1 cellular context compared by ENCODE assay signal in the genomic region with DNA sequence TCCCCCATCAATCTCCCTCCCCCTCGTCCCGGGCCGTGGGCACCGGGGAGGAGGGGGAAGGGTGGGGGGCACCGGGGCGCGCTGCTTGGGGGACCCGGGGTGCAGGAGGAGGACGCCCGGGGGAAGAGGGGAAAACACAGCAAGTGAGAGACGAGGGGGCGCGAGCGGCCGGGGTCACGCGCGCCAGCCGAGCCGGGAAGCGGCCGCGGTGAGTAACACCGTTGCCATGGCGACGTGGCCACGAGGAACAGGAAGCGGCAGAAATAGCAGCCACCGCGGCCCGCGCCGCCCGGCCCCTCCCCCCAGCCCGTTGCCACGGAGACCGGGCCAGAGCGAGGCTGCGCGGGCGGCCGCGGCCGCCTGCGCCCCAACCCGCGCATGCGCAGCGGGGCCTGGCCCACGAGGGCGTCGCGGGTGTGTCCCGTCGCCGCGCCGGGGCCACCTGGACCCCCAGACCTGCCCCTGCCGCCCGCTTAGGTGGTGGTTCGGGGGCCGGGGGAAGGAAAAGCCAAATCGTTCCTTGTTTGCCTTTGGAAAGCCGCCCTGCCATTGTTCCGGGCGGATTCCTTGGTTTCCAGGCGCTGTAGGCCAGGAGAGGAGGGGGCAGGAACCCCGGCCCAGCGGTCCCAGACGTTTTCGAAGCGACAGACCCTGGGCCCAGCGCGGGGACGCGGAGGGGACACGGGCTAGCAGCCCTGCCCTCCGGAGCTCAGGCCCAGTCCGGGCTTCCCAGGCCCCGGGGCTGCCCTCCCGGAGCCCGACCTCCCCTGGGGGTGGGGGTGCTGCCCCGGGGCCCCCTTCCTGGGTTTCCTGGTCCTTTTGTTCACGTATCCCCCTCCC.
TF ChIP-seq lines count a peak whose summit lies in the region.

No MANE protein-coding gene starts in this region.

TF ChIP-seq in K562, 482 proteins besides CTCF, POLR2A, EP300 and RAD21 (continued from another document and continues in another):
- TF ChIP-seq, protein P1, sequence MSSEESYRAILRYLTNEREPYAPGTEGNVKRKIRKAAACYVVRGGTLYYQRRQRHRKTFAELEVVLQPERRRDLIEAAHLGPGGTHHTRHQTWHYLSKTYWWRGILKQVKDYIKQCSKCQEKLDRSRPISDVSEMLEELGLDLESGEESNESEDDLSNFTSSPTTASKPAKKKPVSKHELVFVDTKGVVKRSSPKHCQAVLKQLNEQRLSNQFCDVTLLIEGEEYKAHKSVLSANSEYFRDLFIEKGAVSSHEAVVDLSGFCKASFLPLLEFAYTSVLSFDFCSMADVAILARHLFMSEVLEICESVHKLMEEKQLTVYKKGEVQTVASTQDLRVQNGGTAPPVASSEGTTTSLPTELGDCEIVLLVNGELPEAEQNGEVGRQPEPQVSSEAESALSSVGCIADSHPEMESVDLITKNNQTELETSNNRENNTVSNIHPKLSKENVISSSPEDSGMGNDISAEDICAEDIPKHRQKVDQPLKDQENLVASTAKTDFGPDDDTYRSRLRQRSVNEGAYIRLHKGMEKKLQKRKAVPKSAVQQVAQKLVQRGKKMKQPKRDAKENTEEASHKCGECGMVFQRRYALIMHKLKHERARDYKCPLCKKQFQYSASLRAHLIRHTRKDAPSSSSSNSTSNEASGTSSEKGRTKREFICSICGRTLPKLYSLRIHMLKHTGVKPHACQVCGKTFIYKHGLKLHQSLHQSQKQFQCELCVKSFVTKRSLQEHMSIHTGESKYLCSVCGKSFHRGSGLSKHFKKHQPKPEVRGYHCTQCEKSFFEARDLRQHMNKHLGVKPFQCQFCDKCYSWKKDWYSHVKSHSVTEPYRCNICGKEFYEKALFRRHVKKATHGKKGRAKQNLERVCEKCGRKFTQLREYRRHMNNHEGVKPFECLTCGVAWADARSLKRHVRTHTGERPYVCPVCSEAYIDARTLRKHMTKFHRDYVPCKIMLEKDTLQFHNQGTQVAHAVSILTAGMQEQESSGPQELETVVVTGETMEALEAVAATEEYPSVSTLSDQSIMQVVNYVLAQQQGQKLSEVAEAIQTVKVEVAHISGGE (CRISPR knock-in tag; IDR thresholded peaks at IDR 0.05): peak in 2 of 3 experiments; percentile 66 to 96; a peak in 3 of 6 replicates
- 0 out of 2 replicates have a peak, but pooled peaks have one; percentile 24 for TF ChIP-seq E2F3 (CRISPR knock-in tag; IDR thresholded peaks at IDR 0.05)
- TF ChIP-seq, protein P2, sequence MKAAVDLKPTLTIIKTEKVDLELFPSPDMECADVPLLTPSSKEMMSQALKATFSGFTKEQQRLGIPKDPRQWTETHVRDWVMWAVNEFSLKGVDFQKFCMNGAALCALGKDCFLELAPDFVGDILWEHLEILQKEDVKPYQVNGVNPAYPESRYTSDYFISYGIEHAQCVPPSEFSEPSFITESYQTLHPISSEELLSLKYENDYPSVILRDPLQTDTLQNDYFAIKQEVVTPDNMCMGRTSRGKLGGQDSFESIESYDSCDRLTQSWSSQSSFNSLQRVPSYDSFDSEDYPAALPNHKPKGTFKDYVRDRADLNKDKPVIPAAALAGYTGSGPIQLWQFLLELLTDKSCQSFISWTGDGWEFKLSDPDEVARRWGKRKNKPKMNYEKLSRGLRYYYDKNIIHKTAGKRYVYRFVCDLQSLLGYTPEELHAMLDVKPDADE (conservative IDR thresholded peaks at IDR 0.05; ENCODE audit: control insufficient read depth, low read depth, low read length): 0 out of 2 replicates have a peak, but pooled peaks have one; percentile 62
- TF ChIP-seq JUNB (CRISPR knock-in tag; conservative IDR thresholded peaks at IDR 0.05): 0 out of 2 replicates have a peak, but pooled peaks have one; percentile 10
- TF ChIP-seq, protein P3, sequence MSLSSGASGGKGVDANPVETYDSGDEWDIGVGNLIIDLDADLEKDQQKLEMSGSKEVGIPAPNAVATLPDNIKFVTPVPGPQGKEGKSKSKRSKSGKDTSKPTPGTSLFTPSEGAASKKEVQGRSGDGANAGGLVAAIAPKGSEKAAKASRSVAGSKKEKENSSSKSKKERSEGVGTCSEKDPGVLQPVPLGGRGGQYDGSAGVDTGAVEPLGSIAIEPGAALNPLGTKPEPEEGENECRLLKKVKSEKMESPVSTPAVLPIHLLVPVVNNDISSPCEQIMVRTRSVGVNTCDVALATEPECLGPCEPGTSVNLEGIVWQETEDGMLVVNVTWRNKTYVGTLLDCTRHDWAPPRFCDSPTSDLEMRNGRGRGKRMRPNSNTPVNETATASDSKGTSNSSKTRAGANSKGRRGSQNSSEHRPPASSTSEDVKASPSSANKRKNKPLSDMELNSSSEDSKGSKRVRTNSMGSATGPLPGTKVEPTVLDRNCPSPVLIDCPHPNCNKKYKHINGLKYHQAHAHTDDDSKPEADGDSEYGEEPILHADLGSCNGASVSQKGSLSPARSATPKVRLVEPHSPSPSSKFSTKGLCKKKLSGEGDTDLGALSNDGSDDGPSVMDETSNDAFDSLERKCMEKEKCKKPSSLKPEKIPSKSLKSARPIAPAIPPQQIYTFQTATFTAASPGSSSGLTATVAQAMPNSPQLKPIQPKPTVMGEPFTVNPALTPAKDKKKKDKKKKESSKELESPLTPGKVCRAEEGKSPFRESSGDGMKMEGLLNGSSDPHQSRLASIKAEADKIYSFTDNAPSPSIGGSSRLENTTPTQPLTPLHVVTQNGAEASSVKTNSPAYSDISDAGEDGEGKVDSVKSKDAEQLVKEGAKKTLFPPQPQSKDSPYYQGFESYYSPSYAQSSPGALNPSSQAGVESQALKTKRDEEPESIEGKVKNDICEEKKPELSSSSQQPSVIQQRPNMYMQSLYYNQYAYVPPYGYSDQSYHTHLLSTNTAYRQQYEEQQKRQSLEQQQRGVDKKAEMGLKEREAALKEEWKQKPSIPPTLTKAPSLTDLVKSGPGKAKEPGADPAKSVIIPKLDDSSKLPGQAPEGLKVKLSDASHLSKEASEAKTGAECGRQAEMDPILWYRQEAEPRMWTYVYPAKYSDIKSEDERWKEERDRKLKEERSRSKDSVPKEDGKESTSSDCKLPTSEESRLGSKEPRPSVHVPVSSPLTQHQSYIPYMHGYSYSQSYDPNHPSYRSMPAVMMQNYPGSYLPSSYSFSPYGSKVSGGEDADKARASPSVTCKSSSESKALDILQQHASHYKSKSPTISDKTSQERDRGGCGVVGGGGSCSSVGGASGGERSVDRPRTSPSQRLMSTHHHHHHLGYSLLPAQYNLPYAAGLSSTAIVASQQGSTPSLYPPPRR (CRISPR knock-in tag; IDR thresholded peaks at IDR 0.05; ENCODE audit: borderline replicate concordance): no peak
- TF ChIP-seq SAP30 (IDR thresholded peaks at IDR 0.05; ENCODE audit: borderline replicate concordance, insufficient read depth, low read depth, low read length, poor library complexity, severe bottlenecking): peak; percentile 39
- TF ChIP-seq CSDE1 (IDR thresholded peaks at IDR 0.05): peak in 1 of 2 experiments; percentile 91; a peak in 2 of 4 replicates
- TF ChIP-seq, protein P4, sequence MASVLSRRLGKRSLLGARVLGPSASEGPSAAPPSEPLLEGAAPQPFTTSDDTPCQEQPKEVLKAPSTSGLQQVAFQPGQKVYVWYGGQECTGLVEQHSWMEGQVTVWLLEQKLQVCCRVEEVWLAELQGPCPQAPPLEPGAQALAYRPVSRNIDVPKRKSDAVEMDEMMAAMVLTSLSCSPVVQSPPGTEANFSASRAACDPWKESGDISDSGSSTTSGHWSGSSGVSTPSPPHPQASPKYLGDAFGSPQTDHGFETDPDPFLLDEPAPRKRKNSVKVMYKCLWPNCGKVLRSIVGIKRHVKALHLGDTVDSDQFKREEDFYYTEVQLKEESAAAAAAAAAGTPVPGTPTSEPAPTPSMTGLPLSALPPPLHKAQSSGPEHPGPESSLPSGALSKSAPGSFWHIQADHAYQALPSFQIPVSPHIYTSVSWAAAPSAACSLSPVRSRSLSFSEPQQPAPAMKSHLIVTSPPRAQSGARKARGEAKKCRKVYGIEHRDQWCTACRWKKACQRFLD (CRISPR knock-in tag; IDR thresholded peaks at IDR 0.05): peak; percentile 51
- peak; percentile 72 for TF ChIP-seq USF1 (CRISPR knock-in tag; IDR thresholded peaks at IDR 0.05)
- TF ChIP-seq, protein P5, sequence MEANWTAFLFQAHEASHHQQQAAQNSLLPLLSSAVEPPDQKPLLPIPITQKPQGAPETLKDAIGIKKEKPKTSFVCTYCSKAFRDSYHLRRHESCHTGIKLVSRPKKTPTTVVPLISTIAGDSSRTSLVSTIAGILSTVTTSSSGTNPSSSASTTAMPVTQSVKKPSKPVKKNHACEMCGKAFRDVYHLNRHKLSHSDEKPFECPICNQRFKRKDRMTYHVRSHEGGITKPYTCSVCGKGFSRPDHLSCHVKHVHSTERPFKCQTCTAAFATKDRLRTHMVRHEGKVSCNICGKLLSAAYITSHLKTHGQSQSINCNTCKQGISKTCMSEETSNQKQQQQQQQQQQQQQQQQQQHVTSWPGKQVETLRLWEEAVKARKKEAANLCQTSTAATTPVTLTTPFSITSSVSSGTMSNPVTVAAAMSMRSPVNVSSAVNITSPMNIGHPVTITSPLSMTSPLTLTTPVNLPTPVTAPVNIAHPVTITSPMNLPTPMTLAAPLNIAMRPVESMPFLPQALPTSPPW (CRISPR knock-in tag; IDR thresholded peaks at IDR 0.05): peak; percentile 88
- TF ChIP-seq PHF8 (IDR thresholded peaks at IDR 0.05; ENCODE audit: borderline replicate concordance, low read length): peak; percentile 67; the same call in 1 of the 2 replicates
- no peak for TF ChIP-seq PRMT5 (CRISPR knock-in tag; IDR thresholded peaks at IDR 0.05)
- TF ChIP-seq, protein P6, sequence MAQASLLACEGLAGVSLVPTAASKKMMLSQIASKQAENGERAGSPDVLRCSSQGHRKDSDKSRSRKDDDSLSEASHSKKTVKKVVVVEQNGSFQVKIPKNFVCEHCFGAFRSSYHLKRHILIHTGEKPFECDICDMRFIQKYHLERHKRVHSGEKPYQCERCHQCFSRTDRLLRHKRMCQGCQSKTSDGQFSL (CRISPR knock-in tag; IDR thresholded peaks at IDR 0.05): 0 out of 2 replicates have a peak, but pooled peaks have one; percentile 12
- TF ChIP-seq, protein P6 (tag; IDR thresholded peaks at IDR 0.05): 0 out of 4 replicates have a peak, but pooled peaks of 1 of the 2 experiments have one; percentile 39
- TF ChIP-seq, protein P7, sequence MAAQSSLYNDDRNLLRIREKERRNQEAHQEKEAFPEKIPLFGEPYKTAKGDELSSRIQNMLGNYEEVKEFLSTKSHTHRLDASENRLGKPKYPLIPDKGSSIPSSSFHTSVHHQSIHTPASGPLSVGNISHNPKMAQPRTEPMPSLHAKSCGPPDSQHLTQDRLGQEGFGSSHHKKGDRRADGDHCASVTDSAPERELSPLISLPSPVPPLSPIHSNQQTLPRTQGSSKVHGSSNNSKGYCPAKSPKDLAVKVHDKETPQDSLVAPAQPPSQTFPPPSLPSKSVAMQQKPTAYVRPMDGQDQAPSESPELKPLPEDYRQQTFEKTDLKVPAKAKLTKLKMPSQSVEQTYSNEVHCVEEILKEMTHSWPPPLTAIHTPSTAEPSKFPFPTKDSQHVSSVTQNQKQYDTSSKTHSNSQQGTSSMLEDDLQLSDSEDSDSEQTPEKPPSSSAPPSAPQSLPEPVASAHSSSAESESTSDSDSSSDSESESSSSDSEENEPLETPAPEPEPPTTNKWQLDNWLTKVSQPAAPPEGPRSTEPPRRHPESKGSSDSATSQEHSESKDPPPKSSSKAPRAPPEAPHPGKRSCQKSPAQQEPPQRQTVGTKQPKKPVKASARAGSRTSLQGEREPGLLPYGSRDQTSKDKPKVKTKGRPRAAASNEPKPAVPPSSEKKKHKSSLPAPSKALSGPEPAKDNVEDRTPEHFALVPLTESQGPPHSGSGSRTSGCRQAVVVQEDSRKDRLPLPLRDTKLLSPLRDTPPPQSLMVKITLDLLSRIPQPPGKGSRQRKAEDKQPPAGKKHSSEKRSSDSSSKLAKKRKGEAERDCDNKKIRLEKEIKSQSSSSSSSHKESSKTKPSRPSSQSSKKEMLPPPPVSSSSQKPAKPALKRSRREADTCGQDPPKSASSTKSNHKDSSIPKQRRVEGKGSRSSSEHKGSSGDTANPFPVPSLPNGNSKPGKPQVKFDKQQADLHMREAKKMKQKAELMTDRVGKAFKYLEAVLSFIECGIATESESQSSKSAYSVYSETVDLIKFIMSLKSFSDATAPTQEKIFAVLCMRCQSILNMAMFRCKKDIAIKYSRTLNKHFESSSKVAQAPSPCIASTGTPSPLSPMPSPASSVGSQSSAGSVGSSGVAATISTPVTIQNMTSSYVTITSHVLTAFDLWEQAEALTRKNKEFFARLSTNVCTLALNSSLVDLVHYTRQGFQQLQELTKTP (IDR thresholded peaks at IDR 0.05; ENCODE audit: low read depth in 1 of 2, partially characterized antibody in 2 of 2): peak in 1 of 2 experiments; percentile 14
- TF ChIP-seq CTBP1 (IDR thresholded peaks at IDR 0.05; ENCODE audit: borderline replicate concordance): peak; percentile 65
- TF ChIP-seq MAZ (CRISPR knock-in tag; conservative IDR thresholded peaks at IDR 0.05 in 1 of 2, IDR thresholded peaks at IDR 0.05 in 1 of 2): peak in 1 of 2 experiments; percentile 62
- TF ChIP-seq FOXK1 (CRISPR knock-in tag; IDR thresholded peaks at IDR 0.05; ENCODE audit: borderline replicate concordance): no peak
- peak; percentile 24 for TF ChIP-seq TAF1 (IDR thresholded peaks at IDR 0.05; ENCODE audit: control insufficient read depth, extremely low read depth, insufficient read depth, low read length, severe bottlenecking)
- TF ChIP-seq JUN (IDR thresholded peaks at IDR 0.05; ENCODE audit: borderline replicate concordance, low read depth, low read length): peak; percentile 74; the same call in 1 of the 2 replicates
- no peak for TF ChIP-seq JUN (CRISPR knock-in tag; IDR thresholded peaks at IDR 0.05; ENCODE audit: borderline replicate concordance)
- no peak for TF ChIP-seq ZC3H4 (CRISPR knock-in tag; IDR thresholded peaks at IDR 0.05; ENCODE audit: borderline replicate concordance)
- TF ChIP-seq TEAD2 (tag; IDR thresholded peaks at IDR 0.05): no peak
- TF ChIP-seq, protein P8, sequence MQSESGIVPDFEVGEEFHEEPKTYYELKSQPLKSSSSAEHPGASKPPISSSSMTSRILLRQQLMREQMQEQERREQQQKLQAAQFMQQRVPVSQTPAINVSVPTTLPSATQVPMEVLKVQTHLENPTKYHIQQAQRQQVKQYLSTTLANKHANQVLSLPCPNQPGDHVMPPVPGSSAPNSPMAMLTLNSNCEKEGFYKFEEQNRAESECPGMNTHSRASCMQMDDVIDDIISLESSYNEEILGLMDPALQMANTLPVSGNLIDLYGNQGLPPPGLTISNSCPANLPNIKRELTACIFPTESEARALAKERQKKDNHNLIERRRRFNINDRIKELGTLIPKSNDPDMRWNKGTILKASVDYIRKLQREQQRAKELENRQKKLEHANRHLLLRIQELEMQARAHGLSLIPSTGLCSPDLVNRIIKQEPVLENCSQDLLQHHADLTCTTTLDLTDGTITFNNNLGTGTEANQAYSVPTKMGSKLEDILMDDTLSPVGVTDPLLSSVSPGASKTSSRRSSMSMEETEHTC (IDR thresholded peaks at IDR 0.05): peak; percentile 95
- TF ChIP-seq, protein P9, sequence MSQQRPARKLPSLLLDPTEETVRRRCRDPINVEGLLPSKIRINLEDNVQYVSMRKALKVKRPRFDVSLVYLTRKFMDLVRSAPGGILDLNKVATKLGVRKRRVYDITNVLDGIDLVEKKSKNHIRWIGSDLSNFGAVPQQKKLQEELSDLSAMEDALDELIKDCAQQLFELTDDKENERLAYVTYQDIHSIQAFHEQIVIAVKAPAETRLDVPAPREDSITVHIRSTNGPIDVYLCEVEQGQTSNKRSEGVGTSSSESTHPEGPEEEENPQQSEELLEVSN (IDR thresholded peaks at IDR 0.05; ENCODE audit: borderline replicate concordance in 1 of 2, extremely low read depth in 1 of 2, insufficient read depth in 1 of 2, insufficient read length in 1 of 2, low read depth in 1 of 2, low read length in 1 of 2, poor library complexity in 1 of 2, severe bottlenecking in 1 of 2): peak; percentile 82 to 94
